In the genomic region with DNA sequence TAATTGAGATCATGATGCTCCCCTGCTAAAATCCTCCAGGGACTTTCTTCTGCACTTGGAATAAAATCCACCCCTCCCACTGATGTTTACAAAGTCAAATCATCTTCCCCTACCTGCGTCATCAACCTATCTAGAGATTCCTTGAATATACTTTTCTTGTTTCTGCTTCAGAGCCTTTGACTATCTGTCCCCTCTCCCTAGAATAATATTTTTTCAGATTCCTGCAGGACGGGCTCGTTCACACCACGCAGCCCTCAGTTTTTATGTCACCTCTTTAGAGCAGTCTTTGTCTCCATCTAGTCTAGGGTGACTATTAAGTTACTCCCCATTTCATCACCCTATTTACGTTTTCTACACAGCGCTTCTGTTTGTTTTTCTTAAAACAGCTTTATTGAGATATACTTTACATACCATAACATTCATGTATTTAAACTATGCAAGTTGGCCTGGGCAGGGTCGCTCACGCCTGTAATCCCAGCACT, we compare ENCODE assay signal across 22 cellular contexts.
DNase-seq lines count a peak whose midpoint lies in the region; ATAC-seq, FAIRE-seq and TF ChIP-seq lines count a peak whose summit lies in the region.
"Had no signal": no experiment of that assay in that cellular context is flagged by ENCODE, and none has a peak within 500 bp of the region (broad histone marks: within the 10 kb centered on the region; RNA-seq: fewer than 3 reads in every experiment).

No MANE protein-coding gene starts in this region.

- no peak; the same call in 1 of the 2 replicates for TF ChIP-seq EP300 in K562 (IDR thresholded peaks at IDR 0.05; ENCODE audit: low read length)

- intact Hi-C loops in K562 (cut with micrococcal nuclease): no loop called here
- intact Hi-C loops in activated T-helper 1 cell treated with anti-CD3 and anti-CD28 coated beads, Interleukin-12 subunit alpha, Interleukin-12 subunit beta, Interleukin-2, Interleukin-4 antibody, amounts not matched to agents 30 ng/mL and 10 ng/mL and 1 ng/mL, durations not matched to agents 14 hours and 24 hours and 36 hours (cut with micrococcal nuclease): no loop called here

- peaks cover 12% of the 10 kb centered on the region for H3K27me3 Mint-ChIP-seq in nephron progenitor cell (ENCODE audit: low read depth, poor library complexity)
- peaks cover 3% of the 10 kb centered on the region for H3K27me3 Mint-ChIP-seq in activated T-helper 1 cell treated with anti-CD3 and anti-CD28 coated beads, Interleukin-12 subunit alpha, Interleukin-12 subunit beta, Interleukin-2, Interleukin-4 antibody, amounts not matched to agents 30 ng/mL and 10 ng/mL and 1 ng/mL, durations not matched to agents 14 hours and 24 hours and 36 hours (ENCODE audit: insufficient read depth)
- H3K27me3 Mint-ChIP-seq in natural killer cell treated with Interleukin-12 subunit alpha and Interleukin-12 subunit beta and Interleukin-15 and Interleukin-18, amount 100 ng/mL, for 72 hours: peaks cover 11 to 15% of the 10 kb centered on the region in 2 donors

- peaks cover 30% of the 10 kb centered on the region for H3K4me1 Mint-ChIP-seq in nephron progenitor cell
- H3K4me1 Mint-ChIP-seq in activated T-helper 1 cell treated with anti-CD3 and anti-CD28 coated beads, Interleukin-12 subunit alpha, Interleukin-12 subunit beta, Interleukin-2, Interleukin-4 antibody, amounts not matched to agents 30 ng/mL and 10 ng/mL and 1 ng/mL, durations not matched to agents 14 hours and 24 hours and 36 hours (ENCODE audit: low read depth): peaks cover 6% of the 10 kb centered on the region
- H3K4me1 Mint-ChIP-seq in natural killer cell treated with Interleukin-12 subunit alpha and Interleukin-12 subunit beta and Interleukin-15 and Interleukin-18, amount 100 ng/mL, for 72 hours (ENCODE audit: low read depth in 2 of 2): no peaks in the 10 kb centered on the region
- H3K4me1 Mint-ChIP-seq: CD8-positive, alpha-beta memory T cell had no signal

- no peaks in the 10 kb centered on the region for H3K9me3 ChIP-seq in K562 (replicated peaks; ENCODE audit: control insufficient read depth, insufficient read depth, low read depth, low read length)
- H3K9me3 ChIP-seq: Peyer's patch, SJCRH30 had no signal

- no peak for TF ChIP-seq CTCF in D721Med (IDR thresholded peaks at IDR 0.05; ENCODE audit: insufficient read depth, missing control alignments)
- 0 out of 6 replicates have a peak, but pooled peaks of 1 of the 3 experiments have one; percentile 5 for TF ChIP-seq CTCF in K562 (IDR thresholded peaks at IDR 0.05 in 2 of 3, conservative IDR thresholded peaks at IDR 0.05 in 1 of 3; ENCODE audit: insufficient read depth in 2 of 3, low read depth in 1 of 3, low read length in 3 of 3)
- TF ChIP-seq CTCF in nephron progenitor cell (IDR thresholded peaks at IDR 0.05): no peak
- no peak for TF ChIP-seq CTCF in RWPE1 (conservative IDR thresholded peaks at IDR 0.05; ENCODE audit: low read depth)

- H3K4me3 Mint-ChIP-seq in nephron progenitor cell: peak overlapping the region; percentile 5
- H3K4me3 Mint-ChIP-seq in activated T-helper 1 cell treated with anti-CD3 and anti-CD28 coated beads, Interleukin-12 subunit alpha, Interleukin-12 subunit beta, Interleukin-2, Interleukin-4 antibody, amounts not matched to agents 30 ng/mL and 10 ng/mL and 1 ng/mL, durations not matched to agents 14 hours and 24 hours and 36 hours: no peak overlapping the region
- H3K4me3 Mint-ChIP-seq in natural killer cell treated with Interleukin-12 subunit alpha and Interleukin-12 subunit beta and Interleukin-15 and Interleukin-18, amount 100 ng/mL, for 72 hours: no peak overlapping the region
- H3K4me3 Mint-ChIP-seq: CD8-positive, alpha-beta memory T cell; T-cell had no signal

- peak; percentile 77 for ATAC-seq in K562
- ATAC-seq in natural killer cell treated with Interleukin-12 subunit alpha and Interleukin-12 subunit beta and Interleukin-15 and Interleukin-18, amount 100 ng/mL, for 72 hours: no peak
- ATAC-seq: T-cell had no signal

- no peaks in the 10 kb centered on the region for H3K36me3 ChIP-seq in K562 (ENCODE audit: control insufficient read depth, insufficient read depth, low read length)
- H3K36me3 ChIP-seq: Peyer's patch, SJCRH30 had no signal

- 7% methylated on average over 8 of the region's 8 CpGs for WGBS in K562 (ENCODE audit: insufficient coverage, low coverage, missing lambda C conversion rate)

- H3K27me3 ChIP-seq in K562 (ENCODE audit: control insufficient read depth in 2 of 2, insufficient read depth in 2 of 2, low read length in 2 of 2): peaks cover 0 to 9% of the 10 kb centered on the region in 2 experiments; a peak in 1 of 5 replicates
- H3K27me3 ChIP-seq: Peyer's patch, SJCRH30 had no signal

- no peak overlapping the region for H3K27ac Mint-ChIP-seq in nephron progenitor cell
- H3K27ac Mint-ChIP-seq in activated T-helper 1 cell treated with anti-CD3 and anti-CD28 coated beads, Interleukin-12 subunit alpha, Interleukin-12 subunit beta, Interleukin-2, Interleukin-4 antibody, amounts not matched to agents 30 ng/mL and 10 ng/mL and 1 ng/mL, durations not matched to agents 14 hours and 24 hours and 36 hours: no peak overlapping the region
- H3K27ac Mint-ChIP-seq in natural killer cell treated with Interleukin-12 subunit alpha and Interleukin-12 subunit beta and Interleukin-15 and Interleukin-18, amount 100 ng/mL, for 72 hours: no peak overlapping the region
- H3K27ac Mint-ChIP-seq: CD8-positive, alpha-beta memory T cell; T-cell had no signal

- H4K20me1 ChIP-seq in K562 (replicated peaks; ENCODE audit: control insufficient read depth, insufficient read depth, low read length): no peaks in the 10 kb centered on the region

- H3K27ac ChIP-seq in K562 (ENCODE audit: extremely low read depth, low read depth, low read length): no peak overlapping the region
- no peak overlapping the region for H3K27ac ChIP-seq in RWPE1
- H3K27ac ChIP-seq: C4-2B, KMS-11, Peyer's patch, SJCRH30 had no signal

- no TSS peak for BruUV-seq in K562 (replicated peaks; lab: Mats Ljungman, UMichigan)

- in situ Hi-C loops in K562 (cut with MboI): no loop called here

- no peak overlapping the region for H3K9ac ChIP-seq in K562 (ENCODE audit: insufficient read depth in 1 of 2, low read depth in 2 of 2, low read length in 2 of 2)
- H3K9ac ChIP-seq: KMS-11 had no signal

- peaks cover 13% of the 10 kb centered on the region for H3K9me3 Mint-ChIP-seq in nephron progenitor cell
- no peaks in the 10 kb centered on the region for H3K9me3 Mint-ChIP-seq in activated T-helper 1 cell treated with anti-CD3 and anti-CD28 coated beads, Interleukin-12 subunit alpha, Interleukin-12 subunit beta, Interleukin-2, Interleukin-4 antibody, amounts not matched to agents 30 ng/mL and 10 ng/mL and 1 ng/mL, durations not matched to agents 14 hours and 24 hours and 36 hours
- H3K9me3 Mint-ChIP-seq in natural killer cell treated with Interleukin-12 subunit alpha and Interleukin-12 subunit beta and Interleukin-15 and Interleukin-18, amount 100 ng/mL, for 72 hours: no peaks in the 10 kb centered on the region
- H3K9me3 Mint-ChIP-seq: CD8-positive, alpha-beta memory T cell; T-cell had no signal

- CTCF ChIA-PET in K562 (lab: Yijun Ruan, JAX; ENCODE audit: low intra/inter-chr PET ratio): no interaction called here
- CTCF ChIA-PET in RWPE1 (lab: Yijun Ruan, JAX): no interaction called here

- peaks cover 9% of the 10 kb centered on the region for H3K36me3 Mint-ChIP-seq in nephron progenitor cell (ENCODE audit: low read depth)
- H3K36me3 Mint-ChIP-seq in activated T-helper 1 cell treated with anti-CD3 and anti-CD28 coated beads, Interleukin-12 subunit alpha, Interleukin-12 subunit beta, Interleukin-2, Interleukin-4 antibody, amounts not matched to agents 30 ng/mL and 10 ng/mL and 1 ng/mL, durations not matched to agents 14 hours and 24 hours and 36 hours (ENCODE audit: low read depth): no peaks in the 10 kb centered on the region
- no peaks in the 10 kb centered on the region for H3K36me3 Mint-ChIP-seq in natural killer cell treated with Interleukin-12 subunit alpha and Interleukin-12 subunit beta and Interleukin-15 and Interleukin-18, amount 100 ng/mL, for 72 hours
- H3K36me3 Mint-ChIP-seq: T-cell had no signal

- H3K4me2 ChIP-seq in K562 (ENCODE audit: insufficient read depth, low read length): no peak overlapping the region; the same call in 1 of the 2 replicates
- H3K4me2 ChIP-seq: KMS-11 had no signal

- H2AFZ ChIP-seq in K562 (ENCODE audit: low read depth, low read length): no peak overlapping the region

- H3K4me3 ChIP-seq in K562: no peak overlapping the region
- H3K4me3 ChIP-seq: Peyer's patch, SJCRH30 had no signal

- H3K9me1 ChIP-seq in K562 (ENCODE audit: control insufficient read depth, insufficient read depth, low read length): no peaks in the 10 kb centered on the region

- H3K4me1 ChIP-seq in K562 (replicated peaks in 1 of 2; ENCODE audit: control insufficient read depth in 2 of 2, insufficient read depth in 2 of 2, low read length in 2 of 2): no peaks in the 10 kb centered on the region
- H3K4me1 ChIP-seq: Peyer's patch, SJCRH30 had no signal

- POLR2A ChIA-PET in K562 (lab: Yijun Ruan, JAX): no interaction called here
- POLR2A ChIA-PET in RWPE1 (lab: Yijun Ruan, JAX; ENCODE audit: low non-redundant PET): no interaction called here

- TF ChIP-seq POLR2A in K562 (conservative IDR thresholded peaks at IDR 0.05): no peak

- FAIRE-seq in D721Med (lab: Jason Lieb, UNC) (peak; percentile 21), K562 (lab: Jason Lieb, UNC) (no peak)
- FAIRE-seq: HTR-8/SVneo had no signal

- no peaks in the 10 kb centered on the region for H3K79me2 ChIP-seq in K562 (ENCODE audit: control insufficient read depth, insufficient read depth, low read length)

- peak; percentile 42 to 54; a peak in 3 of 4 replicates for TF ChIP-seq RAD21 in K562 (CRISPR knock-in tag; conservative IDR thresholded peaks at IDR 0.05 in 1 of 2, IDR thresholded peaks at IDR 0.05 in 1 of 2)

- DNase-seq in D721Med (ENCODE audit: insufficient read length, low spot score) (no peak), NCI-H2171 treated with DMSO at 0.1 percent for 48 hours (lab: John Stamatoyannopoulos, UW) (peak; percentile 80), K562 (ENCODE audit: extremely low read depth in 1 of 4, low spot score in 3 of 4) (no peak), nephron progenitor cell (no peak), GM19238 (ENCODE audit: insufficient read length, low spot score) (no peak), RWPE1 (ENCODE audit: low spot score) (no peak)
- no peak for DNase-seq in activated T-helper 1 cell treated with anti-CD3 and anti-CD28 coated beads, Interleukin-12 subunit alpha, Interleukin-12 subunit beta, Interleukin-2, Interleukin-4 antibody, amounts not matched to agents 30 ng/mL and 10 ng/mL and 1 ng/mL, durations not matched to agents 14 hours and 24 hours and 36 hours (ENCODE audit: low spot score)
- DNase-seq in natural killer cell treated with Interleukin-12 subunit alpha and Interleukin-12 subunit beta and Interleukin-15 and Interleukin-18, amount 100 ng/mL, for 72 hours (ENCODE audit: low spot score): no peak
- DNase-seq: 8988T; AML-193; Calu3; CD8-positive, alpha-beta memory T cell; H7; NCI-H1092 treated with DMSO at 0.1 percent for 48 hours; NCI-H1436 treated with DMSO at 0.1 percent for 48 hours; NCI-H1930; Peyer's patch; SJCRH30; T-cell had no signal
